In the genomic region with DNA sequence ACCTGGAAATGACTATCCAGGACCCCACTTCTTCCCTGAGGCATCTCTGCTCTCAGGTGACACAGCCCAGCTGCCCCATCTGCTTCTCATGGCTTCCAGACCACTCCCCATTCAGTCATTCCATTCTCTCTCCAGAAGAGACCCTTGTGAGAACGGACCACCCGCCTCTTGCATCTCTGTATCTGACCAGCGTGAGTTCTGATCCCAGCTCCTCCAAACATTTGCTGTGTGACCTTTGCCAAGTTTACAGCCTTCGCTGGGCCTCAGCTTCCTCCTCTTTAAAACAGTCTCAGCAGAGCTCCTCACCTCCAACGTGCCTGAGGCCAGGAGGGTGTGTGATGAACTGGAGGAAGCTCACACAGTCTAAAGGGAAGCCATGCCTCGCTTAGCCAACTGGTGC, we compare ENCODE assay signal across 31 cellular contexts. TPM values are rescaled to one million over a fixed set of nuclear protein-coding genes. Genes with fewer than 3 reads are reported as not detected.
"Had no signal": no experiment of that assay in that cellular context is flagged by ENCODE, and none has a peak within 500 bp of the region (broad histone marks: within the 10 kb centered on the region; RNA-seq: fewer than 3 reads in every experiment).

No MANE protein-coding gene starts in this region.

- H3K4me3 Mint-ChIP-seq: nephron progenitor cell; stimulated activated memory B cell treated with anti-CD40 and anti-IgM and Interleukin-4, amounts not matched to agents 10 μg/mL and 1 μg/mL and 100 μg/mL, for 72 hours had no signal

- H3K9me3 Mint-ChIP-seq: naive thymus-derived CD8-positive, alpha-beta T cell; nephron progenitor cell; stimulated activated memory B cell treated with anti-CD40 and anti-IgM and Interleukin-4, amounts not matched to agents 10 μg/mL and 1 μg/mL and 100 μg/mL, for 72 hours had no signal

- DNase-seq: cerebellar nuclear complex; dorsolateral prefrontal cortex; effector CD8-positive, alpha-beta T cell; erythroblast; esophagus squamous epithelium; foreskin melanocyte; glutamatergic neuron; heart right ventricle; kidney; left lung; mesenchymal stem cell; midbrain; naive thymus-derived CD8-positive, alpha-beta T cell; nephron progenitor cell; occipital lobe; ovary; psoas muscle; right cardiac atrium; spleen; stimulated activated CD4-positive, alpha-beta T cell treated with anti-CD3 and anti-CD28 coated beads, Interleukin-4, amount 100 ng/mL, for 4 hours; stimulated activated naive CD8-positive, alpha-beta T cell treated with anti-CD3 and anti-CD28 coated beads, Interleukin-15, Interleukin-2, amounts not matched to agents 100 U/mL and 50 U/mL, for 24 hours; substantia nigra; testis; upper lobe of left lung had no signal

- H3K9me3 ChIP-seq: esophagus squamous epithelium, left lung, ovary, psoas muscle, testis, tibial artery, upper lobe of left lung had no signal

- H3K4me1 ChIP-seq: psoas muscle, testis had no signal

- H3K27ac Mint-ChIP-seq: nephron progenitor cell; stimulated activated memory B cell treated with anti-CD40 and anti-IgM and Interleukin-4, amounts not matched to agents 10 μg/mL and 1 μg/mL and 100 μg/mL, for 72 hours had no signal

- H3K36me3 ChIP-seq: esophagus squamous epithelium, heart right ventricle, left lung, ovary, spleen, tibial artery, upper lobe of left lung had no signal

- H3K27ac ChIP-seq: dorsolateral prefrontal cortex, esophagus squamous epithelium, heart right ventricle, left lung, ovary, psoas muscle, skin epidermis, spleen, testis, tibial artery, upper lobe of left lung had no signal

- H3K27me3 ChIP-seq: ovary, testis, upper lobe of left lung had no signal

- H3K36me3 Mint-ChIP-seq: naive thymus-derived CD8-positive, alpha-beta T cell; stimulated activated memory B cell treated with anti-CD40 and anti-IgM and Interleukin-4, amounts not matched to agents 10 μg/mL and 1 μg/mL and 100 μg/mL, for 72 hours had no signal

- H3K4me3 ChIP-seq: dorsolateral prefrontal cortex, esophagus squamous epithelium, heart right ventricle, left lung, ovary, psoas muscle, skin epidermis, spleen, testis, tibial artery, upper lobe of left lung had no signal

- ATAC-seq: heart right ventricle; left lung; naive thymus-derived CD8-positive, alpha-beta T cell; psoas muscle; right cardiac atrium; stimulated activated memory B cell treated with anti-CD40 and anti-IgM and Interleukin-4, amounts not matched to agents 10 μg/mL and 1 μg/mL and 100 μg/mL, for 72 hours; stimulated activated naive CD8-positive, alpha-beta T cell treated with anti-CD3 and anti-CD28 coated beads, Interleukin-15, Interleukin-2, amounts not matched to agents 100 U/mL and 50 U/mL, for 24 hours had no signal

RNA-seq across cellular contexts. Expression of gene C16orf82, which starts 39.6 kb away (rescaled TPM):
- total RNA-seq: dorsolateral prefrontal cortex; esophagus squamous epithelium; heart right ventricle; kidney; left lung; lower leg skin; lung microvascular endothelial cell; myocyte; naive thymus-derived CD8-positive, alpha-beta T cell; occipital lobe; psoas muscle; renal cortical epithelial cell; right cardiac atrium; spleen; upper lobe of left lung had no signal
- polyA plus RNA-seq: heart right ventricle; naive thymus-derived CD8-positive, alpha-beta T cell; ovary; psoas muscle; right cardiac atrium; spleen had no signal
